9 cellular contexts compared by ENCODE assay signal in genomic region chr19:1067341-1068103, GRCh38. TPM values are rescaled to one million over a fixed set of nuclear protein-coding genes. Genes with fewer than 3 reads are reported as not detected.
DNase-seq lines count a peak whose midpoint lies in the region; ATAC-seq and TF ChIP-seq lines count a peak whose summit lies in the region.
"Had no signal": no experiment of that assay in that cellular context is flagged by ENCODE, and none has a peak within 500 bp of the region (broad histone marks: within the 10 kb centered on the region; RNA-seq: fewer than 3 reads in every experiment).

No MANE protein-coding gene starts in this region.

- H2AK5ac ChIP-seq in IMR-90 (ENCODE audit: low read depth, low read length) = no peak overlapping the region

- no peaks in the 10 kb centered on the region for H3K79me1 ChIP-seq in IMR-90 (ENCODE audit: low read depth in 1 of 2, low read length in 2 of 2)

- in situ Hi-C loops in IMR-90 (cut with MboI; ENCODE audit: low sequenced_read_pairs) = no loop called here

- no peak overlapping the region for H2BK5ac ChIP-seq in IMR-90 (ENCODE audit: low read depth, low read length, poor library complexity, severe bottlenecking)

- peak overlapping the region; percentile 70 for H3K27ac Mint-ChIP-seq in activated naive CD4-positive, alpha-beta T cell treated with anti-CD3 and anti-CD28 coated beads, Interleukin-2, amount 50 U/mL, for 24 hours

- peaks cover 6% of the 10 kb centered on the region; the same call in 1 of the 2 replicates for H4K20me1 ChIP-seq in IMR-90 (ENCODE audit: insufficient read depth, low read length)

- dilution Hi-C loops in IMR-90 (cut with HindIII; ENCODE audit: low sequenced_read_pairs, unreplicated experiment) = no loop called here

- H4K5ac ChIP-seq in IMR-90 (ENCODE audit: low read depth, low read length) = no peak overlapping the region

- no peak overlapping the region for H2AK9ac ChIP-seq in IMR-90 (replicated peaks; ENCODE audit: low read depth, low read length, poor library complexity)

- H3K4me3 Mint-ChIP-seq in activated naive CD4-positive, alpha-beta T cell treated with anti-CD3 and anti-CD28 coated beads, Interleukin-2, amount 50 U/mL, for 24 hours = peak overlapping the region; percentile 82

- H3K23ac ChIP-seq in IMR-90 (ENCODE audit: low read depth, low read length) = no peak overlapping the region

- no peak overlapping the region for H2BK15ac ChIP-seq in IMR-90 (ENCODE audit: low read depth, low read length)

- no peaks in the 10 kb centered on the region for H3K9me3 Mint-ChIP-seq in activated naive CD4-positive, alpha-beta T cell treated with anti-CD3 and anti-CD28 coated beads, Interleukin-2, amount 50 U/mL, for 24 hours

- no peak overlapping the region for H2BK20ac ChIP-seq in IMR-90 (ENCODE audit: low read depth, low read length)

- no peak overlapping the region for H4K91ac ChIP-seq in IMR-90 (ENCODE audit: insufficient read depth, low read depth, low read length)

- POLR2A ChIA-PET in IMR-90 (lab: Charles Lee; ENCODE audit: unreplicated experiment) = no interaction called here

- H3K4me3 ChIP-seq in IMR-90 (ENCODE audit: insufficient read depth, low read depth, low read length) = peak overlapping the region; percentile 38
- H3K4me3 ChIP-seq in lung = peak overlapping the region; percentile 59

- CTCF ChIA-PET in IMR-90 (lab: Yijun Ruan, JAX) = no interaction called here

- TF ChIP-seq CTCF in IMR-90 (conservative IDR thresholded peaks at IDR 0.05; ENCODE audit: low read depth, low read length) (no peak), lung (IDR thresholded peaks at IDR 0.05; ENCODE audit: control extremely low read depth, extremely low read depth) (no peak)

- peaks cover 50% of the 10 kb centered on the region for H3K4me1 Mint-ChIP-seq in activated naive CD4-positive, alpha-beta T cell treated with anti-CD3 and anti-CD28 coated beads, Interleukin-2, amount 50 U/mL, for 24 hours

- no peak overlapping the region for H3K4ac ChIP-seq in IMR-90 (ENCODE audit: low read depth, low read length)

- BruUV-seq in IMR-90 (replicated peaks; lab: Mats Ljungman, UMichigan) = no TSS peak

- H3K9me3 ChIP-seq in IMR-90 (ENCODE audit: control insufficient read depth, insufficient read depth, low read length) = no peaks in the 10 kb centered on the region
- peaks cover 0 to 2% of the 10 kb centered on the region in 2 donors for H3K9me3 ChIP-seq in lung (ENCODE audit: control insufficient read depth in 2 of 2, insufficient read depth in 1 of 2, low read length in 1 of 2)

- peak overlapping the region; percentile 66 for H2AFZ ChIP-seq in IMR-90 (replicated peaks; ENCODE audit: low read length, poor library complexity)

- H3K4me2 ChIP-seq in IMR-90 (ENCODE audit: low read depth, low read length) = peak overlapping the region; percentile 49; the same call in 1 of the 2 replicates

- no peaks in the 10 kb centered on the region for H3K36me3 ChIP-seq in IMR-90 (ENCODE audit: control insufficient read depth, insufficient read depth, low read length)
- peaks cover 0 to 11% of the 10 kb centered on the region in 2 donors for H3K36me3 ChIP-seq in lung (ENCODE audit: control insufficient read depth in 2 of 2, insufficient read depth in 2 of 2, low read length in 2 of 2)

- peaks cover 45% of the 10 kb centered on the region for H3K27me3 ChIP-seq in IMR-90 (ENCODE audit: control insufficient read depth, insufficient read depth, low read length)
- H3K27me3 ChIP-seq in lung (ENCODE audit: control insufficient read depth, insufficient read depth) = no peaks in the 10 kb centered on the region

- WGBS in IMR-90 (ENCODE audit: extremely low coverage in 2 of 2, insufficient read length in 1 of 2), 2 experiments = 9% methylated on average over 17 of the region's 40 CpGs; no CpG with 5 or more reads in 1 of the 2 experiments
- WGBS in lung, 2 donors = 2 to 6% methylated on average over 27 to 40 of the region's 40 CpGs

- TF ChIP-seq POLR2A in IMR-90 (IDR thresholded peaks at IDR 0.05; ENCODE audit: low read depth, low read length) = no peak

- peaks cover 5% of the 10 kb centered on the region for H3K36me3 Mint-ChIP-seq in activated naive CD4-positive, alpha-beta T cell treated with anti-CD3 and anti-CD28 coated beads, Interleukin-2, amount 50 U/mL, for 24 hours

- intact Hi-C loops in IMR-90 (cut with micrococcal nuclease) = no loop called here

- H3K27me3 Mint-ChIP-seq in activated naive CD4-positive, alpha-beta T cell treated with anti-CD3 and anti-CD28 coated beads, Interleukin-2, amount 50 U/mL, for 24 hours = no peaks in the 10 kb centered on the region

- no peak overlapping the region for H3K14ac ChIP-seq in IMR-90 (replicated peaks; ENCODE audit: low read depth, low read length)

- H3K9me1 ChIP-seq in IMR-90 (ENCODE audit: insufficient read depth, low read length) = no peaks in the 10 kb centered on the region

- peaks cover 3% of the 10 kb centered on the region; the same call in 1 of the 2 replicates for H3K4me1 ChIP-seq in IMR-90 (ENCODE audit: control insufficient read depth, insufficient read depth, low read length)
- peaks cover 0 to 34% of the 10 kb centered on the region in 2 donors for H3K4me1 ChIP-seq in lung (ENCODE audit: control insufficient read depth in 2 of 2, insufficient read depth in 2 of 2, low read length in 2 of 2)

- H3K18ac ChIP-seq in IMR-90 (ENCODE audit: low read depth, low read length) = no peak overlapping the region

- no peak overlapping the region for H3K27ac ChIP-seq in IMR-90 (ENCODE audit: insufficient read depth, low read length)
- H3K27ac ChIP-seq in lung (ENCODE audit: low read depth in 1 of 2, low read length in 1 of 2) = peak overlapping the region in 1 of 2 donors; percentile 90
- H3K27ac ChIP-seq: VCaP had no signal

- H3K56ac ChIP-seq in IMR-90 (ENCODE audit: extremely low read depth, insufficient read depth, low read length) = no peak overlapping the region

- ATAC-seq in GM18861 (IDR thresholded peaks at IDR 0.05; ENCODE audit: unreplicated experiment) = peak; percentile 9
- ATAC-seq in IMR-90 (ENCODE audit: low read depth) = no peak
- ATAC-seq in lung (ENCODE audit: insufficient read depth, low FRiP score) = no peak
- ATAC-seq in GM18511 (IDR thresholded peaks at IDR 0.05; ENCODE audit: unreplicated experiment) = no peak
- ATAC-seq in GM21529 (IDR thresholded peaks at IDR 0.05; ENCODE audit: unreplicated experiment) = no peak
- ATAC-seq in GM18520 (IDR thresholded peaks at IDR 0.05; ENCODE audit: unreplicated experiment) = no peak

- TF ChIP-seq RAD21 in IMR-90 (IDR thresholded peaks at IDR 0.05; ENCODE audit: low read length) = no peak

- DNase-seq in IMR-90 (no peak), lung (ENCODE audit: low spot score) (no peak), NCI-H510A treated with DMSO at 0.1 percent for 48 hours (lab: John Stamatoyannopoulos, UW) (no peak)

- H2BK120ac ChIP-seq in IMR-90 (ENCODE audit: low read depth, low read length) = no peak overlapping the region

- no peak overlapping the region for H4K8ac ChIP-seq in IMR-90 (ENCODE audit: low read depth in 2 of 2, low read length in 2 of 2)

- no peak overlapping the region for H3K9ac ChIP-seq in IMR-90 (ENCODE audit: low read depth, low read length)

TF ChIP-seq in IMR-90, 13 proteins besides CTCF, POLR2A, EP300 and RAD21:
- TF ChIP-seq, protein P1, sequence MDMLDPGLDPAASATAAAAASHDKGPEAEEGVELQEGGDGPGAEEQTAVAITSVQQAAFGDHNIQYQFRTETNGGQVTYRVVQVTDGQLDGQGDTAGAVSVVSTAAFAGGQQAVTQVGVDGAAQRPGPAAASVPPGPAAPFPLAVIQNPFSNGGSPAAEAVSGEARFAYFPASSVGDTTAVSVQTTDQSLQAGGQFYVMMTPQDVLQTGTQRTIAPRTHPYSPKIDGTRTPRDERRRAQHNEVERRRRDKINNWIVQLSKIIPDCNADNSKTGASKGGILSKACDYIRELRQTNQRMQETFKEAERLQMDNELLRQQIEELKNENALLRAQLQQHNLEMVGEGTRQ (IDR thresholded peaks at IDR 0.05; ENCODE audit: low read depth, low read length) = no peak

RNA-seq across cellular contexts. Expression of gene ARHGAP45, which starts 0.6 kb away (rescaled TPM):
- total RNA-seq in IMR-90 (2012; rRNA removed) (0.83 and 1.3 TPM in 2 replicates), lung (10 to 100 TPM; 23.8 to 86.4 TPM)
- polyA plus RNA-seq in IMR-90 (2012; rRNA removed) (1.4 and 1.7 TPM in 2 replicates), lung (100 to 1,000 TPM in 1 of 2 donors, 10 to 100 TPM in 1; 75.4 to 117 TPM)
- 2.0 and 2.2 TPM in 2 replicates for polyA plus RNA-seq in IMR-90 (2012; cell fraction: cytosol; rRNA removed)
- polyA plus RNA-seq in IMR-90 (2012; cell fraction: nucleus; rRNA removed; ENCODE audit: low replicate concordance) = 3.0 and 10.5 TPM in 2 replicates

RNA-seq across cellular contexts. Expression of gene ABCA7, which starts 27.6 kb away (rescaled TPM):
- total RNA-seq in IMR-90 (2012; rRNA removed) (0.36 and 0.56 TPM in 2 replicates), lung (10 to 100 TPM; 20.1 to 50.0 TPM)
- polyA plus RNA-seq in IMR-90 (2012; rRNA removed) (3.2 and 3.3 TPM in 2 replicates), lung (10 to 100 TPM; 33.5 to 54.4 TPM)
- polyA plus RNA-seq in IMR-90 (2012; cell fraction: cytosol; rRNA removed) = 3.0 and 3.3 TPM in 2 replicates
- polyA plus RNA-seq in IMR-90 (2012; cell fraction: nucleus; rRNA removed; ENCODE audit: low replicate concordance) = 21.0 and 42.9 TPM in 2 replicates

RNA-seq across cellular contexts. Expression of gene POLR2E, which starts 27.7 kb away (rescaled TPM):
- total RNA-seq in IMR-90 (2012; rRNA removed) = 195 and 294 TPM in 2 replicates
- 391 and 449 TPM in 2 replicates for polyA plus RNA-seq in IMR-90 (2012; rRNA removed)
- polyA plus RNA-seq in IMR-90 (2012; cell fraction: cytosol; rRNA removed) = 408 and 821 TPM in 2 replicates
- polyA plus RNA-seq in IMR-90 (2012; cell fraction: nucleus; rRNA removed; ENCODE audit: low replicate concordance) = 242 and 436 TPM in 2 replicates
- total RNA-seq in lung = 100 to 1,000 TPM in 1 of 2 donors, 10 to 100 TPM in 1; 78.4 to 188 TPM
- 100 to 1,000 TPM; 120 to 196 TPM for polyA plus RNA-seq in lung

RNA-seq across cellular contexts. Expression of gene GPX4, which starts 36.3 kb away (rescaled TPM):
- total RNA-seq in IMR-90 (2012; rRNA removed) = 357 and 415 TPM in 2 replicates
- 1,083 and 1,136 TPM in 2 replicates for polyA plus RNA-seq in IMR-90 (2012; rRNA removed)
- polyA plus RNA-seq in IMR-90 (2012; cell fraction: cytosol; rRNA removed) = 2,056 and 2,058 TPM in 2 replicates
- 1,128 and 1,215 TPM in 2 replicates for polyA plus RNA-seq in IMR-90 (2012; cell fraction: nucleus; rRNA removed; ENCODE audit: low replicate concordance)
- 100 to 1,000 TPM in 1 of 2 donors, 10 to 100 TPM in 1; 91.6 to 365 TPM for total RNA-seq in lung
- 1,000 to 10,000 TPM in 1 of 2 donors, 100 to 1,000 TPM in 1; 566 to 1,031 TPM for polyA plus RNA-seq in lung

RNA-seq across cellular contexts. Expression of gene CNN2, which starts 41.1 kb away (rescaled TPM):
- total RNA-seq in IMR-90 (2012; rRNA removed) = 270 and 272 TPM in 2 replicates
- 385 and 395 TPM in 2 replicates for polyA plus RNA-seq in IMR-90 (2012; rRNA removed)
- 751 and 1,323 TPM in 2 replicates for polyA plus RNA-seq in IMR-90 (2012; cell fraction: cytosol; rRNA removed)
- 398 and 523 TPM in 2 replicates for polyA plus RNA-seq in IMR-90 (2012; cell fraction: nucleus; rRNA removed; ENCODE audit: low replicate concordance)
- 100 to 1,000 TPM; 161 to 236 TPM for total RNA-seq in lung
- 100 to 1,000 TPM; 162 to 198 TPM for polyA plus RNA-seq in lung

Comparison
In these comparisons a context has a peak if more than half of its experiments do, and no peak if none do; other contexts are left out.
1. RNA of gene ARHGAP45, which starts 0.6 kb away (total RNA-seq): 23.8 to 86.4 TPM in lung; 0.83 to 1.3 TPM in IMR-90; every median in the first group is over 10 times any median in the second.
2. RNA of gene ABCA7, which starts 27.6 kb away (total RNA-seq): 20.1 to 50.0 TPM in lung; 0.36 to 0.56 TPM in IMR-90; every median in the first group is over 10 times any median in the second.